Comparison of ENCODE assay signal across 9 cellular contexts in genomic region chrX:2928583-2929434, GRCh38. TPM values are rescaled to one million over a fixed set of nuclear protein-coding genes. Genes with fewer than 3 reads are reported as not detected.
DNase-seq lines count a peak whose midpoint lies in the region; ATAC-seq, FAIRE-seq and TF ChIP-seq lines count a peak whose summit lies in the region.
"Had no signal": no experiment of that assay in that cellular context is flagged by ENCODE, and none has a peak within 500 bp of the region (broad histone marks: within the 10 kb centered on the region; RNA-seq: fewer than 3 reads in every experiment).

TSS of gene ARSD (minus strand) at chrX:2929339. CDS start at chrX:2929275, 64 bp downstream.

- peak; percentile 11 to 57 (median 12) for DNase-seq in CD4-positive, CD25-positive, alpha-beta regulatory T cell
- peak; percentile 64 for DNase-seq in bronchial epithelial cell (ENCODE audit: low read depth)
- peak; percentile 87 for DNase-seq in iPS-NIHi7 (ENCODE audit: extremely low spot score)
- DNase-seq in NCI-H187 treated with DMSO at 0.1 percent for 48 hours (lab: John Stamatoyannopoulos, UW): no peak

- peak within 1 kb of the TSS; percentile 33 for H3K27ac ChIP-seq in CD4-positive, CD25-positive, alpha-beta regulatory T cell (ENCODE audit: insufficient read depth, low read length, poor library complexity, severe bottlenecking)
- H3K27ac ChIP-seq in skeletal muscle tissue (ENCODE audit: low read depth, low read length): peak within 1 kb of the TSS; percentile 86
- H3K27ac ChIP-seq: SK-N-MC had no signal

- FAIRE-seq in TTC549 (lab: Jason Lieb, UNC) (peak; percentile 29), bronchial epithelial cell (lab: Jason Lieb, UNC) (no peak)

- peaks cover 0 to 3% (median 0%) of the 10 kb centered on the region in 4 donors for H3K4me1 Mint-ChIP-seq in CD4-positive, CD25-positive, alpha-beta regulatory T cell

- no peak within 1 kb of the TSS for H3K4me3 ChIP-seq in CD4-positive, CD25-positive, alpha-beta regulatory T cell (ENCODE audit: low read depth, low read length)
- peak within 1 kb of the TSS; percentile 56 for H3K4me3 ChIP-seq in bronchial epithelial cell (ENCODE audit: low read depth, low read length)
- H3K4me3 ChIP-seq in skeletal muscle tissue (ENCODE audit: low read length in 3 of 3): peak within 1 kb of the TSS; percentile 51 to 68 (median 56)
- H3K4me3 ChIP-seq: SK-N-MC had no signal

- no peaks in the 10 kb centered on the region for H3K4me1 ChIP-seq in CD4-positive, CD25-positive, alpha-beta regulatory T cell (ENCODE audit: control insufficient read depth, insufficient read depth, low read length, poor library complexity, severe bottlenecking)
- no peaks in the 10 kb centered on the region for H3K4me1 ChIP-seq in skeletal muscle tissue (ENCODE audit: control insufficient read depth in 3 of 3, insufficient read depth in 3 of 3, low read length in 3 of 3)

- no peaks in the 10 kb centered on the region for H3K36me3 Mint-ChIP-seq in CD4-positive, CD25-positive, alpha-beta regulatory T cell

- no peak within 1 kb of the TSS for H3K27ac Mint-ChIP-seq in CD4-positive, CD25-positive, alpha-beta regulatory T cell

- H3K36me3 ChIP-seq in CD4-positive, CD25-positive, alpha-beta regulatory T cell (ENCODE audit: control insufficient read depth, insufficient read depth, low read length): no peaks in the 10 kb centered on the region
- no peaks in the 10 kb centered on the region for H3K36me3 ChIP-seq in bronchial epithelial cell (ENCODE audit: control insufficient read depth, insufficient read depth, low read length)
- H3K36me3 ChIP-seq in skeletal muscle tissue (ENCODE audit: control insufficient read depth in 3 of 3, insufficient read depth in 3 of 3, low read length in 3 of 3): no peaks in the 10 kb centered on the region

- H3K27me3 Mint-ChIP-seq in CD4-positive, CD25-positive, alpha-beta regulatory T cell: no peaks in the 10 kb centered on the region

- TF ChIP-seq CTCF in bronchial epithelial cell (IDR thresholded peaks at IDR 0.05; ENCODE audit: insufficient read depth, low read length, severe bottlenecking): no peak

- no peaks in the 10 kb centered on the region for H3K27me3 ChIP-seq in CD4-positive, CD25-positive, alpha-beta regulatory T cell (ENCODE audit: control insufficient read depth, insufficient read depth, low read length)
- H3K27me3 ChIP-seq in bronchial epithelial cell (ENCODE audit: control insufficient read depth, insufficient read depth, low read length) (no peaks in the 10 kb centered on the region), skeletal muscle tissue (ENCODE audit: control insufficient read depth in 3 of 3, insufficient read depth in 3 of 3, low read length in 3 of 3) (no peaks in the 10 kb centered on the region)

- no peaks in the 10 kb centered on the region for H3K9me3 ChIP-seq in CD4-positive, CD25-positive, alpha-beta regulatory T cell (ENCODE audit: control insufficient read depth in 2 of 2, low read length in 2 of 2)
- H3K9me3 ChIP-seq in skeletal muscle tissue (ENCODE audit: control insufficient read depth in 3 of 3, low read length in 3 of 3): no peaks in the 10 kb centered on the region

- peak within 1 kb of the TSS; percentile 51 to 73 (median 64) for H3K9ac ChIP-seq in skeletal muscle tissue (ENCODE audit: low read depth in 1 of 3, low read length in 3 of 3)

- peak within 1 kb of the TSS; percentile 66 to 84 (median 74) for H3K4me3 Mint-ChIP-seq in CD4-positive, CD25-positive, alpha-beta regulatory T cell

- peak; percentile 59 to 61 for ATAC-seq in CD4-positive, CD25-positive, alpha-beta regulatory T cell (ENCODE audit: low read depth in 2 of 2)
- ATAC-seq in GM19455 (IDR thresholded peaks at IDR 0.05; ENCODE audit: unreplicated experiment) (peak; percentile 89), HG03571 (IDR thresholded peaks at IDR 0.05; ENCODE audit: unreplicated experiment) (peak; percentile 92)

- peaks cover 0 to 14% (median 0%) of the 10 kb centered on the region in 7 donors for H3K9me3 Mint-ChIP-seq in CD4-positive, CD25-positive, alpha-beta regulatory T cell

RNA-seq across cellular contexts. Expression of gene ARSD, which starts in this region (rescaled TPM):
- total RNA-seq in CD4-positive, CD25-positive, alpha-beta regulatory T cell: 1.5 TPM
- polyA plus RNA-seq in CD4-positive, CD25-positive, alpha-beta regulatory T cell: 1 to 10 TPM in 2 of 4 donors, under 1 TPM in 2; 0.67 to 1.8 (median 1.2) TPM
- 11.8 and 29.6 TPM in 2 replicates for total RNA-seq in bronchial epithelial cell
- total RNA-seq in skeletal muscle tissue: 11.0 TPM
